Comparison of ENCODE assay signal across 9 cellular contexts in the genomic region with DNA sequence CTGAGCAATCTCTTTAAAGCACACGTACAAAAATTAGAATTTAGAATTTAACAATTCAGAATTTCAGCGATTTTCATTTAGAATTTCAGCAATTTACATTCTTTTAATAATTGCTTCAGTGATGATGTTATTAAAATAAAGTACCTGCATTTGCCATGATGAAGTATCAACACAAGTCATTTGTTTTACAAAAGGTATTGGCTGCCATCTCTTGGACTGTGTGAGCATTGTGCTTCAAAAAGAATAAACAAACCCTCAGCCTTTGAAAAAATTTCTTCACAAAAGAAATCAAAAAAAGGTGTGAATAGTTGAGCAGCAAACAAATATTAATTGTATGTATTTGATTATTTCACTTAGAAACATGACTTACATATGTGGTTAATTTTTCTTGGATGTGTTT. TPM values are rescaled to one million over a fixed set of nuclear protein-coding genes. Genes with fewer than 3 reads are reported as not detected.
DNase-seq lines count a peak whose midpoint lies in the region; ATAC-seq, FAIRE-seq and TF ChIP-seq lines count a peak whose summit lies in the region.
"Had no signal": no experiment of that assay in that cellular context is flagged by ENCODE, and none has a peak within 500 bp of the region (broad histone marks: within the 10 kb centered on the region; RNA-seq: fewer than 3 reads in every experiment).

No MANE protein-coding gene starts in this region.

- CTCF ChIA-PET in GM12878 (lab: Yijun Ruan, JAX) = interaction anchor here (1.6 kb wide), 1 partner anchor 200 kb away, joined by 9 read pairs; no protein-coding TSS in a partner anchor
- CTCF ChIA-PET in activated CD4-positive, alpha-beta memory T cell treated with anti-CD3 and anti-CD28 coated beads, Interleukin-2, amount 10 ng/mL, durations not matched to agents 7 days and 5 days (lab: Charles Lee) = no interaction called here

- no peak overlapping the region for H3K9ac ChIP-seq in GM12878 (ENCODE audit: control insufficient read depth, insufficient read depth, low read length)

- peak; percentile 73 for FAIRE-seq in GM12878 (lab: Jason Lieb, UNC)

- TF ChIP-seq CTCF in GM12865 (IDR thresholded peaks at IDR 0.05; ENCODE audit: insufficient read depth, low read depth, low read length, missing control alignments) (peak; percentile 12), GM12878 (IDR thresholded peaks at IDR 0.05 in 2 of 3, conservative IDR thresholded peaks at IDR 0.05 in 1 of 3; ENCODE audit: control insufficient read depth in 2 of 3, extremely low read depth in 1 of 3, insufficient read depth in 1 of 3, low read depth in 3 of 3, low read length in 3 of 3) (peak; percentile 19 to 43 (median 21); a peak in 3 of 6 replicates)

- peak; percentile 66 for TF ChIP-seq RAD21 in GM12878 (IDR thresholded peaks at IDR 0.05; ENCODE audit: insufficient read depth, low read depth, low read length)

- 100% methylated on average over 2 of the region's 2 CpGs for WGBS in GM12878 (ENCODE audit: insufficient coverage, insufficient replicate concordance, low lambda C conversion rate, missing lambda C conversion rate)

- no peaks in the 10 kb centered on the region for H3K36me3 ChIP-seq in GM12878 (ENCODE audit: control insufficient read depth in 2 of 2, insufficient read depth in 2 of 2, low read length in 1 of 2)

- no peaks in the 10 kb centered on the region for H3K9me3 ChIP-seq in GM12878 (replicated peaks; ENCODE audit: control insufficient read depth, insufficient read depth, low read length)

- no peaks in the 10 kb centered on the region for H3K36me3 Mint-ChIP-seq in activated CD4-positive, alpha-beta memory T cell treated with anti-CD3 and anti-CD28 coated beads, Interleukin-2, amount 10 ng/mL, durations not matched to agents 7 days and 5 days (ENCODE audit: low read depth)

- SMC1A ChIA-PET in GM12878 (lab: Charles Lee; ENCODE audit: uncharacterized antibody, unreplicated experiment) = no interaction called here

- H3K4me3 ChIP-seq in GM12865 (ENCODE audit: low read depth, low read length) = no peak overlapping the region
- H3K4me3 ChIP-seq in GM12878 = no peak overlapping the region
- H3K4me3 ChIP-seq: skin epidermis had no signal

- no peak overlapping the region for H3K27ac Mint-ChIP-seq in activated CD4-positive, alpha-beta memory T cell treated with anti-CD3 and anti-CD28 coated beads, Interleukin-2, amount 10 ng/mL, durations not matched to agents 7 days and 5 days

- DNase-seq in GM12865 (ENCODE audit: low read depth) = peak; percentile 26
- peak; percentile 31 for DNase-seq in NAMALWA (ENCODE audit: low spot score)
- no peak for DNase-seq in GM12878 (ENCODE audit: low read depth, low spot score)
- DNase-seq in myocyte (ENCODE audit: low read depth) = peak; percentile 37
- no peak for DNase-seq in NCI-H1092 treated with DMSO at 0.1 percent for 48 hours (lab: John Stamatoyannopoulos, UW)
- DNase-seq in activated CD4-positive, alpha-beta memory T cell treated with anti-CD3 and anti-CD28 coated beads, Interleukin-2, amount 10 ng/mL, durations not matched to agents 7 days and 5 days = no peak

- no peaks in the 10 kb centered on the region for H3K9me3 Mint-ChIP-seq in activated CD4-positive, alpha-beta memory T cell treated with anti-CD3 and anti-CD28 coated beads, Interleukin-2, amount 10 ng/mL, durations not matched to agents 7 days and 5 days

- in situ Hi-C loops in GM12878 (cut with MboI) = loop anchor here (25.0 kb wide), 1 partner anchor 822 kb away; no protein-coding TSS in a partner anchor

- no peak for TF ChIP-seq POLR2A in GM12878 (IDR thresholded peaks at IDR 0.05; ENCODE audit: low read depth, low read length)

- H3K4me2 ChIP-seq in GM12878 (ENCODE audit: control insufficient read depth, insufficient read depth) = no peak overlapping the region

- no peaks in the 10 kb centered on the region for H3K27me3 ChIP-seq in GM12878 (replicated peaks in 1 of 2; ENCODE audit: control insufficient read depth in 2 of 2, insufficient read depth in 2 of 2, low read length in 1 of 2)

- no peaks in the 10 kb centered on the region for H3K27me3 Mint-ChIP-seq in activated CD4-positive, alpha-beta memory T cell treated with anti-CD3 and anti-CD28 coated beads, Interleukin-2, amount 10 ng/mL, durations not matched to agents 7 days and 5 days

- BruUV-seq in GM12878 (replicated peaks; lab: Mats Ljungman, UMichigan) = no TSS peak

- RAD21 ChIA-PET in GM12878 (lab: Charles Lee; ENCODE audit: unreplicated experiment) = no interaction called here

- ATAC-seq in GM12878 (peak; percentile 27; the same call in 1 of the 3 replicates), HG03432 (IDR thresholded peaks at IDR 0.05; ENCODE audit: unreplicated experiment) (no peak), HG03565 (IDR thresholded peaks at IDR 0.05; ENCODE audit: unreplicated experiment) (no peak)

- no peak overlapping the region for H3K27ac ChIP-seq in GM12878 (ENCODE audit: control insufficient read depth, insufficient read depth)
- H3K27ac ChIP-seq: skin epidermis had no signal

- H3K4me1 ChIP-seq in GM12878 (ENCODE audit: control insufficient read depth, insufficient read depth, low read length) = no peaks in the 10 kb centered on the region

- TF ChIP-seq EP300 in GM12878 (IDR thresholded peaks at IDR 0.05; ENCODE audit: borderline replicate concordance in 1 of 2, control insufficient read depth in 1 of 2, low read depth in 2 of 2, low read length in 2 of 2) = no peak

- no peaks in the 10 kb centered on the region for H3K4me1 Mint-ChIP-seq in activated CD4-positive, alpha-beta memory T cell treated with anti-CD3 and anti-CD28 coated beads, Interleukin-2, amount 10 ng/mL, durations not matched to agents 7 days and 5 days

- POLR2A ChIA-PET in GM12878 (lab: Charles Lee) = no interaction called here
- POLR2A ChIA-PET in activated CD4-positive, alpha-beta memory T cell treated with anti-CD3 and anti-CD28 coated beads, Interleukin-2, amount 10 ng/mL, durations not matched to agents 7 days and 5 days (lab: Charles Lee) = no interaction called here

- no peaks in the 10 kb centered on the region for H3K79me2 ChIP-seq in GM12878 (ENCODE audit: control insufficient read depth, insufficient read depth, low read length)

- intact Hi-C loops in GM12878 (cut with micrococcal nuclease; ENCODE audit: unreplicated experiment) = loop anchor here (2.0 to 5.0 kb wide), 2 partner anchors 196 to 937 kb away; no protein-coding TSS in a partner anchor

- H4K20me1 ChIP-seq in GM12878 (ENCODE audit: control insufficient read depth, insufficient read depth) = no peaks in the 10 kb centered on the region

- H3K4me3 Mint-ChIP-seq in activated CD4-positive, alpha-beta memory T cell treated with anti-CD3 and anti-CD28 coated beads, Interleukin-2, amount 10 ng/mL, durations not matched to agents 7 days and 5 days = no peak overlapping the region

- no peak overlapping the region for H2AFZ ChIP-seq in GM12878 (ENCODE audit: control insufficient read depth, low read depth, low read length)

TF ChIP-seq in GM12878, 131 proteins besides CTCF, POLR2A, EP300 and RAD21:
- TF ChIP-seq FOXK2 (IDR thresholded peaks at IDR 0.05) (no peak), SMC3 (IDR thresholded peaks at IDR 0.05; ENCODE audit: borderline replicate concordance, low read length) (peak; percentile 29; the same call in 1 of the 2 replicates)

RNA-seq across cellular contexts. Expression of gene ZC3H15, which starts 27.1 kb away (rescaled TPM):
- total RNA-seq in GM12878 (2013; cell fraction: nucleolus; rRNA removed) = 77.2 and 90.4 TPM in 2 replicates
- total RNA-seq in GM12878 (2014; rRNA removed) (51.5 and 58.4 TPM in 2 replicates), GM12878 (2014; rRNA removed; fragmentation: Illumina TruSeq; extraction: Trizol) (122 and 123 TPM in 2 replicates), GM12878 (2021) (71.3 and 72.4 TPM in 2 replicates), myocyte (85.7 and 89.5 TPM in 2 replicates)
- 58.5 TPM for polyA plus RNA-seq in GM12878 (2011; ENCODE audit: low read depth)
- polyA plus RNA-seq in GM12878 (2011; rRNA removed) (128 and 193 TPM in 2 replicates), GM12878 (2014; fragmentation: Illumina TruSeq; extraction: Trizol) (152 and 199 TPM in 2 replicates), GM12878 (2014; fragmentation: Nextera tagmentation; extraction: Ambion mirVana) (100 to 1,000 TPM; 115 to 122 TPM), GM12878 (2014; rRNA removed) (62.2 and 74.5 TPM in 2 replicates), GM12878 (2016; fragmentation: Nextera tagmentation; extraction: Ambion mirVana) (100 to 1,000 TPM; 131 TPM)
- 37.1 and 45.1 TPM in 2 replicates for polyA plus RNA-seq in GM12878 (2011; cell fraction: cytosol; rRNA removed)
- polyA plus RNA-seq in GM12878 (2011; cell fraction: nucleus; rRNA removed) = 61.2 and 70.1 TPM in 2 replicates
- polyA plus RNA-seq in GM12878 (2012) = 66.6 and 76.4 TPM in 2 replicates
- polyA minus RNA-seq in GM12878 (2011; rRNA and poly(A)+ RNA removed) = 44.8 and 74.0 TPM in 2 replicates
- 37.6 and 38.5 TPM in 2 replicates for polyA minus RNA-seq in GM12878 (2011; cell fraction: cytosol; rRNA and poly(A)+ RNA removed)
- 20.3 and 34.5 TPM in 2 replicates for polyA minus RNA-seq in GM12878 (2011; cell fraction: nucleus; rRNA and poly(A)+ RNA removed)
- polyA plus RNA-seq in myocyte (2012) = 35.2 TPM
- 10 to 100 TPM; 63.3 to 67.5 TPM for total RNA-seq in activated CD4-positive, alpha-beta memory T cell treated with anti-CD3 and anti-CD28 coated beads, Interleukin-2, amount 10 ng/mL, durations not matched to agents 7 days and 5 days

Comparison
In these comparisons a context has a peak if more than half of its experiments do, and no peak if none do; other contexts are left out.
1. DNase-seq: peak in GM12865 (single experiment), NAMALWA (single experiment) and myocyte (single experiment); none in GM12878 (single experiment), NCI-H1092 treated with DMSO at 0.1 percent for 48 hours (single experiment) and activated CD4-positive, alpha-beta memory T cell treated with anti-CD3 and anti-CD28 coated beads, Interleukin-2, amount 10 ng/mL, durations not matched to agents 7 days and 5 days (single experiment).